8 cellular contexts compared by ENCODE assay signal in genomic region chrX:135003876-135004623, GRCh38. TPM values are rescaled to one million over a fixed set of nuclear protein-coding genes. Genes with fewer than 3 reads are reported as not detected.
DNase-seq lines count a peak whose midpoint lies in the region; ATAC-seq and TF ChIP-seq lines count a peak whose summit lies in the region.

No MANE protein-coding gene starts in this region.

- H3K18ac ChIP-seq in H9 (ENCODE audit: insufficient read length, low read depth, low read length): peak overlapping the region; percentile 43

- no peak overlapping the region for H3K14ac ChIP-seq in H9 (ENCODE audit: insufficient read depth, low read length)

- no peak overlapping the region for H3K56ac ChIP-seq in H9 (ENCODE audit: insufficient read length, low read depth, low read length)

- no peak overlapping the region for H4K91ac ChIP-seq in H9 (ENCODE audit: insufficient read length, low read depth, low read length)

- H3K4me3 Mint-ChIP-seq in H9: peak overlapping the region; percentile 65 to 80
- H3K4me3 Mint-ChIP-seq in neural progenitor cell: peak overlapping the region; percentile 82
- peak overlapping the region; percentile 87 to 92 for H3K4me3 Mint-ChIP-seq in stimulated activated naive CD8-positive, alpha-beta T cell treated with anti-CD3 and anti-CD28 coated beads, Interleukin-15, amount 100 ng/mL, for 72 hours

- no peaks in the 10 kb centered on the region for H3K36me3 ChIP-seq in MM.1S (replicated peaks; ENCODE audit: insufficient read depth, low read length)
- H3K36me3 ChIP-seq in neural progenitor cell: no peaks in the 10 kb centered on the region

- H3K79me1 ChIP-seq in H9 (ENCODE audit: insufficient read depth, low read depth, low read length, poor library complexity, severe bottlenecking): no peaks in the 10 kb centered on the region

- H4K20me1 ChIP-seq in H9 (ENCODE audit: control insufficient read depth, insufficient read depth, insufficient read length) (no peaks in the 10 kb centered on the region), MM.1S (ENCODE audit: insufficient read depth, low read length) (no peaks in the 10 kb centered on the region), neural progenitor cell (ENCODE audit: low read depth) (no peaks in the 10 kb centered on the region)

- no peak overlapping the region for H2BK12ac ChIP-seq in H9 (ENCODE audit: insufficient read length, low read depth, low read length)

- no peak overlapping the region for H2BK20ac ChIP-seq in H9 (ENCODE audit: low read depth, low read length, poor library complexity, severe bottlenecking)

- H3K27ac ChIP-seq in H9 (ENCODE audit: insufficient read length, low read depth, low read length): peak overlapping the region; percentile 25
- H3K27ac ChIP-seq in MM.1S (ENCODE audit: low read length): no peak overlapping the region
- no peak overlapping the region for H3K27ac ChIP-seq in neural progenitor cell

- H2AFZ ChIP-seq in H9 (ENCODE audit: low read length) (no peak overlapping the region), MM.1S (ENCODE audit: low read length) (peak overlapping the region; percentile 63), neural progenitor cell (replicated peaks) (peak overlapping the region; percentile 43)

- H3K27me3 ChIP-seq in H9 (ENCODE audit: insufficient read depth, low read length) (no peaks in the 10 kb centered on the region), MM.1S (replicated peaks; ENCODE audit: insufficient read depth, low read length) (no peaks in the 10 kb centered on the region), neural progenitor cell (no peaks in the 10 kb centered on the region)

- ATAC-seq in stimulated activated naive CD8-positive, alpha-beta T cell treated with anti-CD3 and anti-CD28 coated beads, Interleukin-15, amount 100 ng/mL, for 72 hours: peak; percentile 95

- H2AK5ac ChIP-seq in H9 (ENCODE audit: insufficient read length, low read length): no peak overlapping the region

- H3K27me3 Mint-ChIP-seq in H9 (ENCODE audit: low read depth) (no peaks in the 10 kb centered on the region), neural progenitor cell (ENCODE audit: insufficient read depth, low read depth) (peaks cover 5% of the 10 kb centered on the region)
- no peaks in the 10 kb centered on the region for H3K27me3 Mint-ChIP-seq in stimulated activated naive CD8-positive, alpha-beta T cell treated with anti-CD3 and anti-CD28 coated beads, Interleukin-15, amount 100 ng/mL, for 72 hours

- H3K4me1 Mint-ChIP-seq in H9: peaks cover 7 to 10% of the 10 kb centered on the region in 2 experiments
- peaks cover 7% of the 10 kb centered on the region for H3K4me1 Mint-ChIP-seq in neural progenitor cell
- H3K4me1 Mint-ChIP-seq in stimulated activated naive CD8-positive, alpha-beta T cell treated with anti-CD3 and anti-CD28 coated beads, Interleukin-15, amount 100 ng/mL, for 72 hours: no peaks in the 10 kb centered on the region

- H3K9me3 Mint-ChIP-seq in H9 (peaks cover 3 to 65% of the 10 kb centered on the region in 2 experiments; a peak in 4 of 5 replicates), neural progenitor cell (no peaks in the 10 kb centered on the region)
- no peaks in the 10 kb centered on the region for H3K9me3 Mint-ChIP-seq in stimulated activated naive CD8-positive, alpha-beta T cell treated with anti-CD3 and anti-CD28 coated beads, Interleukin-15, amount 100 ng/mL, for 72 hours

- H2BK120ac ChIP-seq in H9 (ENCODE audit: low read depth, low read length, poor library complexity, severe bottlenecking): no peak overlapping the region

- H4K5ac ChIP-seq in H9 (ENCODE audit: insufficient read length, low read depth, low read length): no peak overlapping the region

- no peak overlapping the region for H3T11ph ChIP-seq in H9 (ENCODE audit: low read length)

- H3K9ac ChIP-seq in H9 (ENCODE audit: extremely low read depth, insufficient read length, low read length): no peak overlapping the region
- no peak overlapping the region; the same call in 1 of the 2 replicates for H3K9ac ChIP-seq in MM.1S (ENCODE audit: low read length)
- H3K9ac ChIP-seq in neural progenitor cell: no peak overlapping the region

- TF ChIP-seq CTCF in H9 (conservative IDR thresholded peaks at IDR 0.05) (no peak), MM.1S (IDR thresholded peaks at IDR 0.05; ENCODE audit: low read length) (no peak), foreskin fibroblast (IDR thresholded peaks at IDR 0.05; ENCODE audit: low read depth, low read length) (no peak), neural progenitor cell (IDR thresholded peaks at IDR 0.05) (no peak)

- H3K23me2 ChIP-seq in H9 (ENCODE audit: insufficient read length, low read depth, low read length, poor library complexity, severe bottlenecking): peaks cover 4% of the 10 kb centered on the region

- H2BK5ac ChIP-seq in H9 (ENCODE audit: insufficient read length, low read length): no peak overlapping the region

- H3K36me3 Mint-ChIP-seq in H9 (ENCODE audit: insufficient read depth in 1 of 3, low read depth in 3 of 3): no peaks in the 10 kb centered on the region
- H3K36me3 Mint-ChIP-seq in neural progenitor cell: no peaks in the 10 kb centered on the region

- DNase-seq in EH (ENCODE audit: low read depth) (peak; percentile 90), H9 (peak; percentile 93), MM.1S (peak; percentile 85), SHP77 treated with DMSO at 0.1 percent for 48 hours (lab: John Stamatoyannopoulos, UW) (peak; percentile 27), foreskin fibroblast (peak; percentile 82 to 95), neural progenitor cell (ENCODE audit: low spot score) (peak; percentile 94)
- peak; percentile 78 for DNase-seq in activated gamma-delta T cell treated with anti-CD3 and anti-CD28 coated beads, Interleukin-2, amount 50 U/mL, for 16 hours (ENCODE audit: low read depth)
- peak; percentile 88 to 93 for DNase-seq in stimulated activated naive CD8-positive, alpha-beta T cell treated with anti-CD3 and anti-CD28 coated beads, Interleukin-15, amount 100 ng/mL, for 72 hours

- H3K4me1 ChIP-seq in H9 (ENCODE audit: insufficient read depth, low read length) (no peaks in the 10 kb centered on the region), MM.1S (ENCODE audit: low read length) (no peaks in the 10 kb centered on the region), neural progenitor cell (no peaks in the 10 kb centered on the region)

- no peaks in the 10 kb centered on the region for H3F3A ChIP-seq in MM.1S (ENCODE audit: insufficient read depth, low read length)
- no peaks in the 10 kb centered on the region for H3F3A ChIP-seq in neural progenitor cell (ENCODE audit: low read depth)

- no peak overlapping the region for H3K23ac ChIP-seq in H9 (ENCODE audit: insufficient read length, low read depth, low read length)

- no peak overlapping the region for H4K8ac ChIP-seq in H9 (replicated peaks; ENCODE audit: insufficient read length, low read depth, low read length)

- H3K9me3 ChIP-seq in H9 (ENCODE audit: control insufficient read depth, low read depth, low read length): peaks cover 23% of the 10 kb centered on the region
- no peaks in the 10 kb centered on the region for H3K9me3 ChIP-seq in MM.1S (replicated peaks; ENCODE audit: insufficient read depth, low read length)
- no peaks in the 10 kb centered on the region for H3K9me3 ChIP-seq in neural progenitor cell (ENCODE audit: low read depth)

- no CpG with 5 or more reads among the region's 35 CpGs for WGBS in H9 (ENCODE audit: extremely low coverage, insufficient read length, low lambda C conversion rate)

- no peak overlapping the region for H2BK15ac ChIP-seq in H9 (ENCODE audit: low read depth, low read length)

- H3K4ac ChIP-seq in H9 (ENCODE audit: low read depth, low read length): no peak overlapping the region

- H3K4me2 ChIP-seq in H9 (ENCODE audit: insufficient read depth, insufficient read length, low read length): peak overlapping the region; percentile 57
- H3K4me2 ChIP-seq in MM.1S (ENCODE audit: low read depth, low read length): peak overlapping the region; percentile 62
- peak overlapping the region; percentile 74 for H3K4me2 ChIP-seq in neural progenitor cell

- H3K4me3 ChIP-seq in MM.1S (ENCODE audit: low read length) (peak overlapping the region; percentile 61), foreskin fibroblast (ENCODE audit: low read depth in 1 of 2, low read length in 2 of 2) (peak overlapping the region; percentile 56 to 61), neural progenitor cell (peak overlapping the region; percentile 43)

- H3K9me2 ChIP-seq in MM.1S (replicated peaks; ENCODE audit: insufficient read depth, low read length): no peaks in the 10 kb centered on the region

- H3K27ac Mint-ChIP-seq in H9: peak overlapping the region; percentile 73 to 92 (median 88); a peak in 6 of 7 replicates
- peak overlapping the region; percentile 19 for H3K27ac Mint-ChIP-seq in neural progenitor cell
- H3K27ac Mint-ChIP-seq in stimulated activated naive CD8-positive, alpha-beta T cell treated with anti-CD3 and anti-CD28 coated beads, Interleukin-15, amount 100 ng/mL, for 72 hours: peak overlapping the region; percentile 90 to 91

- H3K79me2 ChIP-seq in H9 (ENCODE audit: insufficient read depth, low read length): no peaks in the 10 kb centered on the region
- H3K79me2 ChIP-seq in MM.1S (ENCODE audit: low read length): no peaks in the 10 kb centered on the region
- no peaks in the 10 kb centered on the region for H3K79me2 ChIP-seq in neural progenitor cell (ENCODE audit: low read depth)

RNA-seq across cellular contexts. Expression of gene SMIM10, which starts 13.3 kb away (rescaled TPM):
- total RNA-seq in H9 (2021): 1.1 and 1.2 TPM in 2 replicates
- total RNA-seq in neural progenitor cell (ENCODE audit: low replicate concordance): 0.09 TPM in 1 of 2 replicates, not detected in the other

RNA-seq across cellular contexts. Expression of gene RTL8B, which starts 18.3 kb away (rescaled TPM):
- total RNA-seq in H9 (2021) (7.2 and 7.7 TPM in 2 replicates), neural progenitor cell (ENCODE audit: low replicate concordance) (3.2 and 4.8 TPM in 2 replicates)

RNA-seq across cellular contexts. Expression of gene RTL8C, which starts 28.1 kb away (rescaled TPM):
- total RNA-seq in H9 (2021) (61.1 and 71.1 TPM in 2 replicates), neural progenitor cell (ENCODE audit: low replicate concordance) (7.4 and 29.5 TPM in 2 replicates)

RNA-seq across cellular contexts. Expression of gene RTL8A, which starts 47.9 kb away (rescaled TPM):
- total RNA-seq in H9 (2021): 32.4 and 34.2 TPM in 2 replicates
- total RNA-seq in neural progenitor cell (ENCODE audit: low replicate concordance): 6.0 and 14.6 TPM in 2 replicates

Comparison
In these comparisons a context has a peak if more than half of its experiments do, and no peak if none do; other contexts are left out.
1. DNase-seq: peak in every context shown above with its lines; median percentile 94 in neural progenitor cell; 93 in H9; 90 in stimulated activated naive CD8-positive, alpha-beta T cell treated with anti-CD3 and anti-CD28 coated beads, Interleukin-15, amount 100 ng/mL, for 72 hours; 90 in EH; 88 in foreskin fibroblast; 85 in MM.1S; 78 in activated gamma-delta T cell treated with anti-CD3 and anti-CD28 coated beads, Interleukin-2, amount 50 U/mL, for 16 hours; 27 in SHP77 treated with DMSO at 0.1 percent for 48 hours.
2. H3K27ac Mint-ChIP-seq: peak in every context shown above with its lines; median percentile 90 in stimulated activated naive CD8-positive, alpha-beta T cell treated with anti-CD3 and anti-CD28 coated beads, Interleukin-15, amount 100 ng/mL, for 72 hours; 88 in H9; 19 in neural progenitor cell.